Comparison of ENCODE assay signal across 1 cellular context in genomic region chr1:15833069-15833679, GRCh38.
TF ChIP-seq lines count a peak whose summit lies in the region.

No MANE protein-coding gene starts in this region.

TF ChIP-seq in K562, 482 proteins besides CTCF, POLR2A, EP300 and RAD21 (continued from another document and continues in another):
- TF ChIP-seq AFF1 (IDR thresholded peaks at IDR 0.05; ENCODE audit: low read depth in 1 of 2, partially characterized antibody in 2 of 2) (peak; percentile 73 to 81), PHB2 (IDR thresholded peaks at IDR 0.05; ENCODE audit: low read depth) (no peak), TAF1 (IDR thresholded peaks at IDR 0.05; ENCODE audit: control insufficient read depth, extremely low read depth, insufficient read depth, low read length, severe bottlenecking) (peak; percentile 90), CHCHD3 (CRISPR knock-in tag; IDR thresholded peaks at IDR 0.05) (no peak), TEAD4 (IDR thresholded peaks at IDR 0.05; ENCODE audit: low read length) (0 out of 2 replicates have a peak, but pooled peaks have one; percentile 8), TEAD4 (CRISPR knock-in tag; IDR thresholded peaks at IDR 0.05; ENCODE audit: borderline replicate concordance) (no peak), ZEB2 (IDR thresholded peaks at IDR 0.05) (no peak), SIN3A (IDR thresholded peaks at IDR 0.05; ENCODE audit: borderline replicate concordance in 2 of 2, control insufficient read depth in 1 of 2, low read depth in 2 of 2, low read length in 2 of 2) (peak; percentile 55 to 59; a peak in 1 of 4 replicates), POLR2G (IDR thresholded peaks at IDR 0.05; ENCODE audit: low read depth, low read length) (peak; percentile 77), BRD9 (IDR thresholded peaks at IDR 0.05; ENCODE audit: low read depth, partially characterized antibody) (peak; percentile 65), POLR2B (IDR thresholded peaks at IDR 0.05; ENCODE audit: low read depth, partially characterized antibody) (peak; percentile 75), RB1 (IDR thresholded peaks at IDR 0.05; ENCODE audit: low read depth) (peak; percentile 47; the same call in 1 of the 2 replicates), BHLHE40 (IDR thresholded peaks at IDR 0.05; ENCODE audit: low read length) (peak; percentile 57), FIP1L1 (IDR thresholded peaks at IDR 0.05; ENCODE audit: low read depth, low read length, poor library complexity, severe bottlenecking) (no peak), MED1 (CRISPR knock-in tag; IDR thresholded peaks at IDR 0.05; ENCODE audit: borderline replicate concordance) (no peak), FOXJ3 (CRISPR knock-in tag; IDR thresholded peaks at IDR 0.05) (no peak), ZNF639 (CRISPR knock-in tag; conservative IDR thresholded peaks at IDR 0.05 in 1 of 2, IDR thresholded peaks at IDR 0.05 in 1 of 2) (no peak), RHOXF2B (CRISPR knock-in tag; conservative IDR thresholded peaks at IDR 0.05) (0 out of 2 replicates have a peak, but pooled peaks have one; percentile 65), TRIM24 (IDR thresholded peaks at IDR 0.05) (no peak), SNAPC5 (CRISPR knock-in tag; IDR thresholded peaks at IDR 0.05) (no peak), E2F3 (CRISPR knock-in tag; IDR thresholded peaks at IDR 0.05) (no peak), E2F8 (IDR thresholded peaks at IDR 0.05; ENCODE audit: low read depth, partially characterized antibody) (peak; percentile 43), KDM5B (IDR thresholded peaks at IDR 0.05; ENCODE audit: insufficient replicate concordance, low read depth, low read length) (peak; percentile 74), CREBBP (IDR thresholded peaks at IDR 0.05; ENCODE audit: low read depth, low read length) (no peak), GABPB1 (CRISPR knock-in tag; IDR thresholded peaks at IDR 0.05) (peak; percentile 44), PYGO2 (tag; IDR thresholded peaks at IDR 0.05) (0 out of 2 replicates have a peak, but pooled peaks have one; percentile 30), L3MBTL2 (IDR thresholded peaks at IDR 0.05) (peak; percentile 55; the same call in 1 of the 2 replicates), MBD2 (IDR thresholded peaks at IDR 0.05; ENCODE audit: borderline replicate concordance, low read depth) (peak; percentile 35; the same call in 1 of the 2 replicates), MNT (conservative IDR thresholded peaks at IDR 0.05) (peak; percentile 54 to 74; a peak in 3 of 4 replicates), NCOA1 (IDR thresholded peaks at IDR 0.05; ENCODE audit: low read depth) (no peak), MAFG (tag; conservative IDR thresholded peaks at IDR 0.05) (no peak), ZKSCAN1 (IDR thresholded peaks at IDR 0.05; ENCODE audit: low read depth, low read length) (peak; percentile 52; the same call in 1 of the 2 replicates), ZNF395 (CRISPR knock-in tag; IDR thresholded peaks at IDR 0.05) (peak; percentile 79; the same call in 1 of the 2 replicates), ELF2 (CRISPR knock-in tag; IDR thresholded peaks at IDR 0.05) (peak; percentile 79), KDM4B (IDR thresholded peaks at IDR 0.05; ENCODE audit: borderline replicate concordance in 2 of 2, low read depth in 1 of 2) (peak in 1 of 2 experiments; percentile 59; a peak in 1 of 4 replicates), MAX (CRISPR knock-in tag; IDR thresholded peaks at IDR 0.05) (0 out of 2 replicates have a peak, but pooled peaks have one; percentile 27), DEAF1 (CRISPR knock-in tag; IDR thresholded peaks at IDR 0.05) (0 out of 2 replicates have a peak, but pooled peaks have one; percentile 6), ZFPM2 (CRISPR knock-in tag; IDR thresholded peaks at IDR 0.05) (no peak), ID3 (CRISPR knock-in tag; IDR thresholded peaks at IDR 0.05) (no peak), ID3 (tag; IDR thresholded peaks at IDR 0.05) (no peak), NFE2 (IDR thresholded peaks at IDR 0.05; ENCODE audit: low read depth) (0 out of 2 replicates have a peak, but pooled peaks have one; percentile 4), RBM25 (IDR thresholded peaks at IDR 0.05; ENCODE audit: low read depth, low read length, severe bottlenecking) (no peak), ZNF197 (CRISPR knock-in tag; IDR thresholded peaks at IDR 0.05; ENCODE audit: low read depth) (no peak), TAF7 (tag; IDR thresholded peaks at IDR 0.05) (peak; percentile 67; the same call in 1 of the 2 replicates), HDAC1 (IDR thresholded peaks at IDR 0.05) (peak in 1 of 2 experiments; percentile 62; a peak in 1 of 4 replicates), CREB3 (tag; conservative IDR thresholded peaks at IDR 0.05; ENCODE audit: low read depth) (peak; percentile 68; the same call in 1 of the 2 replicates), DNMT1 (IDR thresholded peaks at IDR 0.05) (no peak)
